ENCODE assay signal across 9 cellular contexts in the genomic region with DNA sequence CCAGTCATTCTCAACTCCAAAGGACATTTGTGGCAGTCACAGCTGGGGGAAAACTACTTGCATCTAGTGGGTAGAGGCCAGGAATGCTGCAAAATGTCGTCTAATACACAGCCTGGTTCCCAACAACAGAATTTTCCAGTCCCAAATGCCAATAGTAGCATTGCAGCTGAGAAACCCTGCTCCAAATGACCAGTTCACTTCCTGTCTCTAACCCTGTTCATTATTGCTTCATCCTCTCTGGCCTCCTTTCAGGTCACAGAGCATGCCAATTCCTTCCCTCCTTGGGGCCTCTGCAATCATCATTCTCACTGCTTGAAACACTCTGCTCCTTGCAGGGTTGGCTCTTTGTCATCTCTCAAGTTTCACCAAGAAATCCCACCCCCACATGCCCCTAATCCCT.
DNase-seq lines count a peak whose midpoint lies in the region; ATAC-seq, FAIRE-seq and TF ChIP-seq lines count a peak whose summit lies in the region.
"Had no signal": no experiment of that assay in that cellular context is flagged by ENCODE, and none has a peak within 500 bp of the region (broad histone marks: within the 10 kb centered on the region; RNA-seq: fewer than 3 reads in every experiment).

No MANE protein-coding gene starts in this region.

- no peak for TF ChIP-seq RAD21 in HepG2 (CRISPR knock-in tag; IDR thresholded peaks at IDR 0.05)

- no peak for FAIRE-seq in HepG2 (lab: Jason Lieb, UNC)

- 70% methylated on average over 1 of the region's 1 CpG for WGBS in HepG2 (ENCODE audit: low lambda C conversion rate)
- WGBS in upper lobe of left lung, 2 donors, result 50 to 59% methylated on average over 1 of the region's 1 CpG

- TF ChIP-seq EP300 in HepG2 (IDR thresholded peaks at IDR 0.05; ENCODE audit: low read depth in 2 of 2, low read length in 2 of 2), result peak in 1 of 2 experiments; percentile 9; a peak in 1 of 4 replicates
- no peak for TF ChIP-seq EP300 in HepG2 (CRISPR knock-in tag; IDR thresholded peaks at IDR 0.05; ENCODE audit: borderline replicate concordance)
- TF ChIP-seq EP300 in upper lobe of left lung (IDR thresholded peaks at IDR 0.05), result peak in 1 of 4 donors; percentile 51

- H3K27me3 ChIP-seq in MG63 (no peaks in the 10 kb centered on the region), brain microvascular endothelial cell (replicated peaks) (no peaks in the 10 kb centered on the region), HepG2 (ENCODE audit: control insufficient read depth in 1 of 2, insufficient read depth in 2 of 2, low read length in 2 of 2) (no peaks in the 10 kb centered on the region), upper lobe of left lung (no peaks in the 10 kb centered on the region), A673 (replicated peaks; ENCODE audit: insufficient read depth, low read depth, low read length, poor library complexity) (no peaks in the 10 kb centered on the region)

- no peak overlapping the region for H3K9ac ChIP-seq in HepG2 (ENCODE audit: insufficient read depth, low read depth, low read length)

- H3K9me3 ChIP-seq in MG63 (no peaks in the 10 kb centered on the region; the same call in 1 of the 2 replicates), HepG2 (ENCODE audit: low read length) (no peaks in the 10 kb centered on the region), upper lobe of left lung (no peaks in the 10 kb centered on the region), A673 (ENCODE audit: low read depth, low read length, poor library complexity, severe bottlenecking) (no peaks in the 10 kb centered on the region)

- intact Hi-C loops in HepG2 (cut with micrococcal nuclease; ENCODE audit: unreplicated experiment), result no loop called here
- intact Hi-C loops in A673 (cut with micrococcal nuclease; ENCODE audit: unreplicated experiment), result no loop called here

- TF ChIP-seq POLR2A in HepG2 (IDR thresholded peaks at IDR 0.05; ENCODE audit: insufficient read depth in 1 of 2, low read depth in 2 of 2, low read length in 2 of 2), result no peak
- no peak for TF ChIP-seq POLR2A in upper lobe of left lung (IDR thresholded peaks at IDR 0.05)

- H3K4me2 ChIP-seq in HepG2 (ENCODE audit: low read depth, low read length), result no peak overlapping the region

- no peaks in the 10 kb centered on the region for H3K79me2 ChIP-seq in HepG2 (ENCODE audit: insufficient read depth, low read length)

- H3K4me3 ChIP-seq in MG63 (no peak overlapping the region), brain microvascular endothelial cell (ENCODE audit: low read depth, low read length) (no peak overlapping the region), HepG2 (replicated peaks in 1 of 3; ENCODE audit: insufficient read depth in 1 of 3, low read depth in 2 of 3, low read length in 3 of 3) (no peak overlapping the region), upper lobe of left lung (no peak overlapping the region), A673 (ENCODE audit: low read depth, low read length, poor library complexity, severe bottlenecking) (no peak overlapping the region)

- CTCF ChIA-PET in HepG2 (lab: Yijun Ruan, JAX; ENCODE audit: low intra/inter-chr PET ratio, low total read pairs) (no interaction called here), A673 (lab: Charles Lee) (no interaction called here)

- no TSS peak for BruUV-seq in HepG2 (replicated peaks; lab: Mats Ljungman, UMichigan)
- BruUV-seq in A673 (replicated peaks; lab: Mats Ljungman, UMichigan), result no TSS peak

- H3K36me3 ChIP-seq in MG63 (no peaks in the 10 kb centered on the region), brain microvascular endothelial cell (replicated peaks) (no peaks in the 10 kb centered on the region), HepG2 (replicated peaks in 1 of 2; ENCODE audit: control insufficient read depth in 1 of 2, insufficient read depth in 2 of 2, low read length in 2 of 2) (no peaks in the 10 kb centered on the region), upper lobe of left lung (no peaks in the 10 kb centered on the region), A673 (ENCODE audit: insufficient read depth, low read length, poor library complexity, severe bottlenecking) (no peaks in the 10 kb centered on the region)

- H3K4me1 ChIP-seq in HepG2 (ENCODE audit: insufficient read depth, low read length) (peaks cover 60% of the 10 kb centered on the region), upper lobe of left lung (peaks cover 0 to 19% (median 10%) of the 10 kb centered on the region in 4 donors), A673 (ENCODE audit: insufficient read depth, low read length, poor library complexity, severe bottlenecking) (peaks cover 34% of the 10 kb centered on the region)

- DNase-seq in MG63, result peak; percentile 82
- DNase-seq in brain microvascular endothelial cell, result peak; percentile 56
- DNase-seq in HepG2 (ENCODE audit: low spot score), result no peak
- peak in 1 of 2 donors; percentile 26 for DNase-seq in upper lobe of left lung
- no peak for DNase-seq in NCI-H1092 treated with DMSO at 0.1 percent for 48 hours (lab: John Stamatoyannopoulos, UW)
- DNase-seq in A673 (ENCODE audit: low spot score), result no peak
- DNase-seq: NCI-H2081; stimulated activated CD8-positive, alpha-beta memory T cell treated with anti-CD3 and anti-CD28 coated beads, Interleukin-4, amount 100 ng/mL, for 48 hours had no signal

- no peaks in the 10 kb centered on the region for H4K20me1 ChIP-seq in HepG2 (ENCODE audit: insufficient read depth, low read length)

- peak overlapping the region; percentile 42 for H3K27ac ChIP-seq in brain microvascular endothelial cell
- no peak overlapping the region for H3K27ac ChIP-seq in HepG2 (ENCODE audit: extremely low read length, insufficient read depth, low read length)
- H3K27ac ChIP-seq in upper lobe of left lung, result peak overlapping the region in 3 of 4 donors; percentile 5 to 30 (median 28)
- no peak overlapping the region for H3K27ac ChIP-seq in A673 (ENCODE audit: low read depth, low read length, poor library complexity, severe bottlenecking)

- no peak for TF ChIP-seq CTCF in brain microvascular endothelial cell (IDR thresholded peaks at IDR 0.05; ENCODE audit: low read depth, low read length, missing control alignments)
- TF ChIP-seq CTCF in HepG2 (CRISPR knock-in tag; IDR thresholded peaks at IDR 0.05), result no peak
- TF ChIP-seq CTCF in upper lobe of left lung (IDR thresholded peaks at IDR 0.05), result no peak
- no peak for TF ChIP-seq CTCF in A673 (conservative IDR thresholded peaks at IDR 0.05; ENCODE audit: low read depth, low read length)

- ATAC-seq in HepG2 (no peak), upper lobe of left lung (ENCODE audit: low FRiP score in 2 of 2) (peak; percentile 65 to 90), GM19397 (IDR thresholded peaks at IDR 0.05; ENCODE audit: unreplicated experiment) (no peak)

- POLR2A ChIA-PET in HepG2 (lab: Yijun Ruan, JAX), result no interaction called here
- POLR2A ChIA-PET in A673 (lab: Charles Lee; ENCODE audit: low non-redundant PET), result no interaction called here

- in situ Hi-C loops in brain microvascular endothelial cell (cut with HindIII; ENCODE audit: low pct_ligation_motif_present, low sequenced_read_pairs) (no loop called here), HepG2 (cut with HindIII; ENCODE audit: extremely low pct_ligation_motif_present, low pct_unique_long_range_greater_than_20kb) (no loop called here)

- H2AFZ ChIP-seq in HepG2 (ENCODE audit: low read length), result peak overlapping the region; percentile 7

TF ChIP-seq in HepG2, 621 proteins besides CTCF, POLR2A, EP300 and RAD21 (continues in another document):
- no peak for TF ChIP-seq SMARCC2 (IDR thresholded peaks at IDR 0.05)
- TF ChIP-seq FOXA3 (CRISPR knock-in tag; IDR thresholded peaks at IDR 0.05), result peak; percentile 10; the same call in 1 of the 2 replicates
- peak; percentile 35; the same call in 1 of the 2 replicates for TF ChIP-seq ERF (CRISPR knock-in tag; IDR thresholded peaks at IDR 0.05)
- peak; percentile 72 for TF ChIP-seq ZNF644 (CRISPR knock-in tag; IDR thresholded peaks at IDR 0.05; ENCODE audit: low read depth)
- TF ChIP-seq U2AF2 (IDR thresholded peaks at IDR 0.05; ENCODE audit: low read depth, low read length), result no peak
- TF ChIP-seq, protein P1, sequence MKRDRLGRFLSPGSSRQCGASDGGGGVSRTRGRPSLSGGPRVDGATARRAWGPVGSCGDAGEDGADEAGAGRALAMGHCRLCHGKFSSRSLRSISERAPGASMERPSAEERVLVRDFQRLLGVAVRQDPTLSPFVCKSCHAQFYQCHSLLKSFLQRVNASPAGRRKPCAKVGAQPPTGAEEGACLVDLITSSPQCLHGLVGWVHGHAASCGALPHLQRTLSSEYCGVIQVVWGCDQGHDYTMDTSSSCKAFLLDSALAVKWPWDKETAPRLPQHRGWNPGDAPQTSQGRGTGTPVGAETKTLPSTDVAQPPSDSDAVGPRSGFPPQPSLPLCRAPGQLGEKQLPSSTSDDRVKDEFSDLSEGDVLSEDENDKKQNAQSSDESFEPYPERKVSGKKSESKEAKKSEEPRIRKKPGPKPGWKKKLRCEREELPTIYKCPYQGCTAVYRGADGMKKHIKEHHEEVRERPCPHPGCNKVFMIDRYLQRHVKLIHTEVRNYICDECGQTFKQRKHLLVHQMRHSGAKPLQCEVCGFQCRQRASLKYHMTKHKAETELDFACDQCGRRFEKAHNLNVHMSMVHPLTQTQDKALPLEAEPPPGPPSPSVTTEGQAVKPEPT (CRISPR knock-in tag; IDR thresholded peaks at IDR 0.05; ENCODE audit: low read depth), result no peak
- TF ChIP-seq ZNF724P (CRISPR knock-in tag; IDR thresholded peaks at IDR 0.05; ENCODE audit: borderline replicate concordance), result no peak
- TF ChIP-seq CEBPB (IDR thresholded peaks at IDR 0.05; ENCODE audit: borderline replicate concordance, low read depth, low read length), result peak; percentile 82
- TF ChIP-seq, protein P2, sequence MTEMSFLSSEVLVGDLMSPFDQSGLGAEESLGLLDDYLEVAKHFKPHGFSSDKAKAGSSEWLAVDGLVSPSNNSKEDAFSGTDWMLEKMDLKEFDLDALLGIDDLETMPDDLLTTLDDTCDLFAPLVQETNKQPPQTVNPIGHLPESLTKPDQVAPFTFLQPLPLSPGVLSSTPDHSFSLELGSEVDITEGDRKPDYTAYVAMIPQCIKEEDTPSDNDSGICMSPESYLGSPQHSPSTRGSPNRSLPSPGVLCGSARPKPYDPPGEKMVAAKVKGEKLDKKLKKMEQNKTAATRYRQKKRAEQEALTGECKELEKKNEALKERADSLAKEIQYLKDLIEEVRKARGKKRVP (CRISPR knock-in tag; IDR thresholded peaks at IDR 0.05), result no peak
- no peak for TF ChIP-seq GABPA (IDR thresholded peaks at IDR 0.05; ENCODE audit: low read depth, low read length)
- TF ChIP-seq GABPA (CRISPR knock-in tag; IDR thresholded peaks at IDR 0.05; ENCODE audit: low read depth), result peak; percentile 34; the same call in 1 of the 2 replicates
- no peak for TF ChIP-seq RBAK (CRISPR knock-in tag; IDR thresholded peaks at IDR 0.05)
- no peak for TF ChIP-seq ZNF337 (CRISPR knock-in tag; IDR thresholded peaks at IDR 0.05; ENCODE audit: borderline replicate concordance, low read depth)
- TF ChIP-seq ZNF737 (CRISPR knock-in tag; IDR thresholded peaks at IDR 0.05; ENCODE audit: borderline replicate concordance), result no peak

Comparison
In these comparisons a context has a peak if more than half of its experiments do, and no peak if none do; other contexts are left out.
1. DNase-seq: peak in MG63 (single experiment) and brain microvascular endothelial cell (single experiment); none in HepG2 (single experiment), NCI-H1092 treated with DMSO at 0.1 percent for 48 hours (single experiment) and A673 (single experiment).
2. H3K27ac ChIP-seq: peak in brain microvascular endothelial cell (single experiment) and upper lobe of left lung (3 of 4); none in HepG2 (single experiment) and A673 (single experiment).
3. ATAC-seq: peak in upper lobe of left lung (2 of 2); none in HepG2 (single experiment) and GM19397 (single experiment).